Comparison of ENCODE assay signal across 8 cellular contexts in the genomic region with DNA sequence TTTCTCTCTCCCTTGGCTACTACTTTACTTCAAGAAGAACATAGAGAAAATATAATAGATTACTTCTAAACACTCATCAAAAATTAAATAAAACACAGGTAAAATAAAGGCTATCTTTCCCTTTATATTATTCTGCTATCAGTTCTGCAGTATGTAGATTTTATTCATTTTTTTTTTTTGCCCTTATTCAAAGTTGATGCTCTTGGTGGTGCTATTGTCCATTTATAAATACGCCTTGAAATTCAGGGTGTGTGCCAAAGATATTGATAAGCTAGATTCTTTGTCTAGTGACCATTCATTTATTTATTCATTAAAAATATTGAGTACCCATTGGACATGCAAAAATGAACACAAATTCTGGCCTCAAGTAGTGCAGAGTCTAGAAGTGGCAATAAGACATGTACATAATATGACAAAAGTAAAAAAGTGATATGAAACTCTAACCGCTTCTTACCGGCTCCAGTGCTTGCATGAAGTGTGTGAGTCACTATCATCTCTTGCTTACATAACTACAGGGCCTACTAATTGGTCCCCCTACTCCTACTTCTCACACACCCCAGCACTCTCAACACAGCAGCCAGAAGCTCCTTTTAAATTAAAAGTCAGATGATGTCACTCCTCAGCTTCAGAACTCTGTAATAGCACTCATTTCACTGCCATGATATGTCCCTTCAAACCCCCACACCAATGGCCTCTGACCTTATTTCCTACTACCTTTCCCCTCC.
DNase-seq lines count a peak whose midpoint lies in the region; ATAC-seq and TF ChIP-seq lines count a peak whose summit lies in the region.

No MANE protein-coding gene starts in this region.

- H3K4me3 Mint-ChIP-seq in naive B cell (no peak overlapping the region), osteocyte (ENCODE audit: unreplicated experiment) (no peak overlapping the region)

- H3K27ac Mint-ChIP-seq in naive B cell (peak overlapping the region in 3 of 6 donors; percentile 7 to 39 (median 18)), osteocyte (ENCODE audit: unreplicated experiment) (no peak overlapping the region)

- no peak for TF ChIP-seq CTCF in osteocyte (IDR thresholded peaks at IDR 0.05)

- no peaks in the 10 kb centered on the region for H3K9me3 Mint-ChIP-seq in naive B cell
- no peaks in the 10 kb centered on the region for H3K9me3 Mint-ChIP-seq in osteocyte (ENCODE audit: unreplicated experiment)

- ATAC-seq in HG02885 (IDR thresholded peaks at IDR 0.05; ENCODE audit: poor library complexity, unreplicated experiment), result peak; percentile 96
- peak; percentile 60 to 63 for ATAC-seq in naive B cell (ENCODE audit: low read depth in 2 of 2)

- H3K36me3 Mint-ChIP-seq in naive B cell (no peaks in the 10 kb centered on the region), osteocyte (ENCODE audit: unreplicated experiment) (no peaks in the 10 kb centered on the region)

- DNase-seq in GM19240 (ENCODE audit: insufficient read length, low spot score) (peak; percentile 25), NCI-H524 treated with DMSO at 0.1 percent for 48 hours (lab: John Stamatoyannopoulos, UW) (peak; percentile 47), naive B cell (no peak), osteocyte (ENCODE audit: extremely low spot score, unreplicated experiment) (no peak), DMS114 treated with DMSO at 0.1 percent for 48 hours (lab: John Stamatoyannopoulos, UW; ENCODE audit: unreplicated experiment) (no peak)
- DNase-seq in activated CD4-positive, alpha-beta T cell treated with anti-CD3 and anti-CD28 coated beads, Interleukin-2, amount 50 U/mL, for 1 hour, result no peak
- no peak for DNase-seq in effector CD8-positive, alpha-beta T cell (lab: John Stamatoyannopoulos, UW)

- H3K4me1 Mint-ChIP-seq in naive B cell, result peaks cover 0 to 5% (median 0%) of the 10 kb centered on the region in 3 donors
- H3K4me1 Mint-ChIP-seq in osteocyte (ENCODE audit: unreplicated experiment), result peaks cover 6% of the 10 kb centered on the region

- H3K27me3 Mint-ChIP-seq in naive B cell (no peaks in the 10 kb centered on the region), osteocyte (ENCODE audit: unreplicated experiment) (peaks cover 6% of the 10 kb centered on the region)

Comparison
In these comparisons a context has a peak if more than half of its experiments do, and no peak if none do; other contexts are left out.
1. DNase-seq: peak in GM19240 (single experiment) and NCI-H524 treated with DMSO at 0.1 percent for 48 hours (single experiment); none in naive B cell (single experiment), activated CD4-positive, alpha-beta T cell treated with anti-CD3 and anti-CD28 coated beads, Interleukin-2, amount 50 U/mL, for 1 hour (single experiment), osteocyte (single experiment), effector CD8-positive, alpha-beta T cell (single experiment) and DMS114 treated with DMSO at 0.1 percent for 48 hours (single experiment).